2 cellular contexts compared by ENCODE assay signal in the genomic region with DNA sequence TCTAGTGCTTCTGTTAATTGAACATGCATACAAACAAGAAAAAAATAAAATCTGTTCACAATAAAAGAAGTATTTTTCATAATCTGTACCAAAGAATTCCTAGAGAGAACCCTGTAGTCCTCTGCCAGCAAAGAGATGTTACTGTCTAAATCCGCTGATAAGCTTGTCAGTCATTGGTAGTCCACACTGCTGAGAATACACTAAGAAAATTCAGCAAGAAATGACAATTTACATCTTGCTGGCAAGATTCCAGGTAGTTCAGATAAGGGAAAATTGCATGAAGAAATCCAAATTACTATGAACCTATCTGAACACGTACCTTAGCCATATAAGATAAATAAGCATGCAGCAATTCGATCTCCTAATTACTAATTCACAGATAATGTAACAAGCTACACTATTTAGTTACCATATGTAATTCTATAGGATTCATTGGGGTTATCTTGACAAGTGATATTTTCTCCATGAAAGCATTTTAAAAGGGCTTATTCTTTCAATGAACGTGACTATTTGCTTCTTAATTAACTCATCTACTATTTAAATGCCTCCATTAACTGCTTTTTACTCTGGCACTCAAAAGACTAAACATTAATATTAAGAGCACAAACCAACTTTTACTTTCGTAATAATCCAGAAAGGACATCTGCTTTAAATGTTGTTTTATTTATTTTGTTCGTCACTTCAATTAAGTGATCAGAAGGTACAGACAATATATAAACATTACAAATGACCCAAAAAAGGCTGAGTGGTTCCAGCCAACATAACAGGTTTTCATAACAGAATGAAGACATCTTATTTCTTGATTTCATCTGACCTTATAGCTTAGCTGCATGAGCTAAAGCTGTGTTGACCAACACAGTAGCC.
TF ChIP-seq lines count a peak whose summit lies in the region.

No MANE protein-coding gene starts in this region.

TF ChIP-seq in SK-N-SH treated with all-trans-retinoic acid at 6 μM for 48 hours, 23 proteins besides CTCF, POLR2A, EP300 and RAD21 (continued from another document):
- TF ChIP-seq, protein P1, sequence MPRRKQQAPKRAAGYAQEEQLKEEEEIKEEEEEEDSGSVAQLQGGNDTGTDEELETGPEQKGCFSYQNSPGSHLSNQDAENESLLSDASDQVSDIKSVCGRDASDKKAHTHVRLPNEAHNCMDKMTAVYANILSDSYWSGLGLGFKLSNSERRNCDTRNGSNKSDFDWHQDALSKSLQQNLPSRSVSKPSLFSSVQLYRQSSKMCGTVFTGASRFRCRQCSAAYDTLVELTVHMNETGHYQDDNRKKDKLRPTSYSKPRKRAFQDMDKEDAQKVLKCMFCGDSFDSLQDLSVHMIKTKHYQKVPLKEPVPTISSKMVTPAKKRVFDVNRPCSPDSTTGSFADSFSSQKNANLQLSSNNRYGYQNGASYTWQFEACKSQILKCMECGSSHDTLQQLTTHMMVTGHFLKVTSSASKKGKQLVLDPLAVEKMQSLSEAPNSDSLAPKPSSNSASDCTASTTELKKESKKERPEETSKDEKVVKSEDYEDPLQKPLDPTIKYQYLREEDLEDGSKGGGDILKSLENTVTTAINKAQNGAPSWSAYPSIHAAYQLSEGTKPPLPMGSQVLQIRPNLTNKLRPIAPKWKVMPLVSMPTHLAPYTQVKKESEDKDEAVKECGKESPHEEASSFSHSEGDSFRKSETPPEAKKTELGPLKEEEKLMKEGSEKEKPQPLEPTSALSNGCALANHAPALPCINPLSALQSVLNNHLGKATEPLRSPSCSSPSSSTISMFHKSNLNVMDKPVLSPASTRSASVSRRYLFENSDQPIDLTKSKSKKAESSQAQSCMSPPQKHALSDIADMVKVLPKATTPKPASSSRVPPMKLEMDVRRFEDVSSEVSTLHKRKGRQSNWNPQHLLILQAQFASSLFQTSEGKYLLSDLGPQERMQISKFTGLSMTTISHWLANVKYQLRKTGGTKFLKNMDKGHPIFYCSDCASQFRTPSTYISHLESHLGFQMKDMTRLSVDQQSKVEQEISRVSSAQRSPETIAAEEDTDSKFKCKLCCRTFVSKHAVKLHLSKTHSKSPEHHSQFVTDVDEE (CRISPR knock-in tag; IDR thresholded peaks at IDR 0.05), result no peak
- TF ChIP-seq, protein P2, sequence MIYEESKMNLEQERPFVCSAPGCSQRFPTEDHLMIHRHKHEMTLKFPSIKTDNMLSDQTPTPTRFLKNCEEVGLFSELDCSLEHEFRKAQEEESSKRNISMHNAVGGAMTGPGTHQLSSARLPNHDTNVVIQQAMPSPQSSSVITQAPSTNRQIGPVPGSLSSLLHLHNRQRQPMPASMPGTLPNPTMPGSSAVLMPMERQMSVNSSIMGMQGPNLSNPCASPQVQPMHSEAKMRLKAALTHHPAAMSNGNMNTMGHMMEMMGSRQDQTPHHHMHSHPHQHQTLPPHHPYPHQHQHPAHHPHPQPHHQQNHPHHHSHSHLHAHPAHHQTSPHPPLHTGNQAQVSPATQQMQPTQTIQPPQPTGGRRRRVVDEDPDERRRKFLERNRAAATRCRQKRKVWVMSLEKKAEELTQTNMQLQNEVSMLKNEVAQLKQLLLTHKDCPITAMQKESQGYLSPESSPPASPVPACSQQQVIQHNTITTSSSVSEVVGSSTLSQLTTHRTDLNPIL (CRISPR knock-in tag; IDR thresholded peaks at IDR 0.05; ENCODE audit: low read depth), result no peak

TF ChIP-seq in SK-N-SH, 30 proteins besides CTCF, POLR2A, EP300 and RAD21 (continued from another document):
- TF ChIP-seq, protein P3, sequence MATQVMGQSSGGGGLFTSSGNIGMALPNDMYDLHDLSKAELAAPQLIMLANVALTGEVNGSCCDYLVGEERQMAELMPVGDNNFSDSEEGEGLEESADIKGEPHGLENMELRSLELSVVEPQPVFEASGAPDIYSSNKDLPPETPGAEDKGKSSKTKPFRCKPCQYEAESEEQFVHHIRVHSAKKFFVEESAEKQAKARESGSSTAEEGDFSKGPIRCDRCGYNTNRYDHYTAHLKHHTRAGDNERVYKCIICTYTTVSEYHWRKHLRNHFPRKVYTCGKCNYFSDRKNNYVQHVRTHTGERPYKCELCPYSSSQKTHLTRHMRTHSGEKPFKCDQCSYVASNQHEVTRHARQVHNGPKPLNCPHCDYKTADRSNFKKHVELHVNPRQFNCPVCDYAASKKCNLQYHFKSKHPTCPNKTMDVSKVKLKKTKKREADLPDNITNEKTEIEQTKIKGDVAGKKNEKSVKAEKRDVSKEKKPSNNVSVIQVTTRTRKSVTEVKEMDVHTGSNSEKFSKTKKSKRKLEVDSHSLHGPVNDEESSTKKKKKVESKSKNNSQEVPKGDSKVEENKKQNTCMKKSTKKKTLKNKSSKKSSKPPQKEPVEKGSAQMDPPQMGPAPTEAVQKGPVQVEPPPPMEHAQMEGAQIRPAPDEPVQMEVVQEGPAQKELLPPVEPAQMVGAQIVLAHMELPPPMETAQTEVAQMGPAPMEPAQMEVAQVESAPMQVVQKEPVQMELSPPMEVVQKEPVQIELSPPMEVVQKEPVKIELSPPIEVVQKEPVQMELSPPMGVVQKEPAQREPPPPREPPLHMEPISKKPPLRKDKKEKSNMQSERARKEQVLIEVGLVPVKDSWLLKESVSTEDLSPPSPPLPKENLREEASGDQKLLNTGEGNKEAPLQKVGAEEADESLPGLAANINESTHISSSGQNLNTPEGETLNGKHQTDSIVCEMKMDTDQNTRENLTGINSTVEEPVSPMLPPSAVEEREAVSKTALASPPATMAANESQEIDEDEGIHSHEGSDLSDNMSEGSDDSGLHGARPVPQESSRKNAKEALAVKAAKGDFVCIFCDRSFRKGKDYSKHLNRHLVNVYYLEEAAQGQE (IDR thresholded peaks at IDR 0.05; ENCODE audit: low read depth, low read length), result no peak
- no peak for TF ChIP-seq TAF1 (IDR thresholded peaks at IDR 0.05; ENCODE audit: borderline replicate concordance, low read depth, low read length)
- no peak for TF ChIP-seq SMC3 (IDR thresholded peaks at IDR 0.05; ENCODE audit: low read depth, low read length)
- TF ChIP-seq GATA2 (CRISPR knock-in tag; IDR thresholded peaks at IDR 0.05), result no peak
- TF ChIP-seq NFIC (IDR thresholded peaks at IDR 0.05; ENCODE audit: borderline replicate concordance), result no peak
- TF ChIP-seq, protein P4, sequence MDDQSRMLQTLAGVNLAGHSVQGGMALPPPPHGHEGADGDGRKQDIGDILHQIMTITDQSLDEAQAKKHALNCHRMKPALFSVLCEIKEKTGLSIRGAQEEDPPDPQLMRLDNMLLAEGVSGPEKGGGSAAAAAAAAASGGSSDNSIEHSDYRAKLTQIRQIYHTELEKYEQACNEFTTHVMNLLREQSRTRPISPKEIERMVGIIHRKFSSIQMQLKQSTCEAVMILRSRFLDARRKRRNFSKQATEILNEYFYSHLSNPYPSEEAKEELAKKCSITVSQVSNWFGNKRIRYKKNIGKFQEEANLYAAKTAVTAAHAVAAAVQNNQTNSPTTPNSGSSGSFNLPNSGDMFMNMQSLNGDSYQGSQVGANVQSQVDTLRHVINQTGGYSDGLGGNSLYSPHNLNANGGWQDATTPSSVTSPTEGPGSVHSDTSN (IDR thresholded peaks at IDR 0.05), result no peak
- no peak for TF ChIP-seq GABPA (IDR thresholded peaks at IDR 0.05; ENCODE audit: low read depth)
- TF ChIP-seq, protein P5, sequence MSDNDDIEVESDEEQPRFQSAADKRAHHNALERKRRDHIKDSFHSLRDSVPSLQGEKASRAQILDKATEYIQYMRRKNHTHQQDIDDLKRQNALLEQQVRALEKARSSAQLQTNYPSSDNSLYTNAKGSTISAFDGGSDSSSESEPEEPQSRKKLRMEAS (IDR thresholded peaks at IDR 0.05; ENCODE audit: low read depth), result no peak
- TF ChIP-seq TCF12 (IDR thresholded peaks at IDR 0.05), result no peak
- TF ChIP-seq, protein P6, sequence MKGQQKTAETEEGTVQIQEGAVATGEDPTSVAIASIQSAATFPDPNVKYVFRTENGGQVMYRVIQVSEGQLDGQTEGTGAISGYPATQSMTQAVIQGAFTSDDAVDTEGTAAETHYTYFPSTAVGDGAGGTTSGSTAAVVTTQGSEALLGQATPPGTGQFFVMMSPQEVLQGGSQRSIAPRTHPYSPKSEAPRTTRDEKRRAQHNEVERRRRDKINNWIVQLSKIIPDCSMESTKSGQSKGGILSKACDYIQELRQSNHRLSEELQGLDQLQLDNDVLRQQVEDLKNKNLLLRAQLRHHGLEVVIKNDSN (IDR thresholded peaks at IDR 0.05; ENCODE audit: borderline replicate concordance, low read depth), result no peak
- TF ChIP-seq, protein P7, sequence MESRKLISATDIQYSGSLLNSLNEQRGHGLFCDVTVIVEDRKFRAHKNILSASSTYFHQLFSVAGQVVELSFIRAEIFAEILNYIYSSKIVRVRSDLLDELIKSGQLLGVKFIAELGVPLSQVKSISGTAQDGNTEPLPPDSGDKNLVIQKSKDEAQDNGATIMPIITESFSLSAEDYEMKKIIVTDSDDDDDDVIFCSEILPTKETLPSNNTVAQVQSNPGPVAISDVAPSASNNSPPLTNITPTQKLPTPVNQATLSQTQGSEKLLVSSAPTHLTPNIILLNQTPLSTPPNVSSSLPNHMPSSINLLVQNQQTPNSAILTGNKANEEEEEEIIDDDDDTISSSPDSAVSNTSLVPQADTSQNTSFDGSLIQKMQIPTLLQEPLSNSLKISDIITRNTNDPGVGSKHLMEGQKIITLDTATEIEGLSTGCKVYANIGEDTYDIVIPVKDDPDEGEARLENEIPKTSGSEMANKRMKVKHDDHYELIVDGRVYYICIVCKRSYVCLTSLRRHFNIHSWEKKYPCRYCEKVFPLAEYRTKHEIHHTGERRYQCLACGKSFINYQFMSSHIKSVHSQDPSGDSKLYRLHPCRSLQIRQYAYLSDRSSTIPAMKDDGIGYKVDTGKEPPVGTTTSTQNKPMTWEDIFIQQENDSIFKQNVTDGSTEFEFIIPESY (IDR thresholded peaks at IDR 0.05; ENCODE audit: borderline replicate concordance, low read depth), result no peak
- TF ChIP-seq, protein P8, sequence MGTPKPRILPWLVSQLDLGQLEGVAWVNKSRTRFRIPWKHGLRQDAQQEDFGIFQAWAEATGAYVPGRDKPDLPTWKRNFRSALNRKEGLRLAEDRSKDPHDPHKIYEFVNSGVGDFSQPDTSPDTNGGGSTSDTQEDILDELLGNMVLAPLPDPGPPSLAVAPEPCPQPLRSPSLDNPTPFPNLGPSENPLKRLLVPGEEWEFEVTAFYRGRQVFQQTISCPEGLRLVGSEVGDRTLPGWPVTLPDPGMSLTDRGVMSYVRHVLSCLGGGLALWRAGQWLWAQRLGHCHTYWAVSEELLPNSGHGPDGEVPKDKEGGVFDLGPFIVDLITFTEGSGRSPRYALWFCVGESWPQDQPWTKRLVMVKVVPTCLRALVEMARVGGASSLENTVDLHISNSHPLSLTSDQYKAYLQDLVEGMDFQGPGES (IDR thresholded peaks at IDR 0.05; ENCODE audit: low read depth, low read length), result no peak
